11 cellular contexts compared by ENCODE assay signal in genomic region chr17:80845863-80846671, GRCh38.
A peak's percentile ranks its signal among the peaks of the same experiment; 100 is the strongest.
DNase-seq lines count a peak whose midpoint lies in the region; ATAC-seq, FAIRE-seq and TF ChIP-seq lines count a peak whose summit lies in the region.
"Had no signal": no experiment of that assay in that cellular context is flagged by ENCODE, and none has a peak within 500 bp of the region (broad histone marks: within the 10 kb centered on the region; RNA-seq: fewer than 3 reads in every experiment).

No MANE protein-coding gene starts in this region.

- peaks cover 42% of the 10 kb centered on the region for H3K36me3 Mint-ChIP-seq in activated naive CD4-positive, alpha-beta T cell treated with anti-CD3 and anti-CD28 coated beads for 36 hours (ENCODE audit: low read depth)
- peaks cover 12% of the 10 kb centered on the region for H3K36me3 Mint-ChIP-seq in WTC11

- H4K20me1 ChIP-seq in GM23248 (ENCODE audit: insufficient read depth) = no peaks in the 10 kb centered on the region

- no peaks in the 10 kb centered on the region for H3F3A ChIP-seq in GM23248 (ENCODE audit: insufficient read depth)

- H3K4me1 ChIP-seq in kidney (ENCODE audit: control insufficient read depth in 1 of 2, insufficient read depth in 1 of 2, low read depth in 1 of 2, low read length in 2 of 2) (no peaks in the 10 kb centered on the region), tibial artery (peaks cover 0 to 4% (median 0%) of the 10 kb centered on the region in 4 donors), GM23248 (ENCODE audit: insufficient read depth) (no peaks in the 10 kb centered on the region)

- no peaks in the 10 kb centered on the region for H3K27me3 Mint-ChIP-seq in activated naive CD4-positive, alpha-beta T cell treated with anti-CD3 and anti-CD28 coated beads for 36 hours (ENCODE audit: low read depth)
- no peaks in the 10 kb centered on the region for H3K27me3 Mint-ChIP-seq in WTC11 (ENCODE audit: low read depth)

- FAIRE-seq in kidney (lab: Jason Lieb, UNC) = no peak

- H3K9me3 ChIP-seq in kidney (ENCODE audit: control insufficient read depth in 1 of 2, low read length in 2 of 2) (no peaks in the 10 kb centered on the region), tibial artery (no peaks in the 10 kb centered on the region), GM23248 (ENCODE audit: low read depth) (no peaks in the 10 kb centered on the region)

- intact Hi-C loops in activated naive CD4-positive, alpha-beta T cell treated with anti-CD3 and anti-CD28 coated beads for 36 hours (cut with micrococcal nuclease) = no loop called here
- intact Hi-C loops in kidney (cut with DNase I) = no loop called here
- intact Hi-C loops in tibial artery (cut with DNase I; ENCODE audit: low total_unique reads) = no loop called here

- TF ChIP-seq CTCF in WTC11 (IDR thresholded peaks at IDR 0.05) (no peak), kidney (IDR thresholded peaks at IDR 0.05; ENCODE audit: borderline replicate concordance, extremely low read depth, insufficient read depth) (no peak), tibial artery (IDR thresholded peaks at IDR 0.05) (no peak)

- no peaks in the 10 kb centered on the region for H3K9me3 Mint-ChIP-seq in activated naive CD4-positive, alpha-beta T cell treated with anti-CD3 and anti-CD28 coated beads for 36 hours
- no peaks in the 10 kb centered on the region for H3K9me3 Mint-ChIP-seq in WTC11

- no peaks in the 10 kb centered on the region for H3K79me2 ChIP-seq in GM23248 (ENCODE audit: insufficient read depth)

- H2AFZ ChIP-seq in GM23248 = no peak overlapping the region

- DNase-seq in activated naive CD4-positive, alpha-beta T cell treated with anti-CD3 and anti-CD28 coated beads, Interleukin-2, amount 50 U/mL, for 16 hours = peak; percentile 10
- no peak for DNase-seq in activated naive CD4-positive, alpha-beta T cell treated with anti-CD3 and anti-CD28 coated beads for 36 hours
- DNase-seq in WTC11 (ENCODE audit: low spot score) (no peak), kidney (peak; percentile 75), tibial artery (peak; percentile 14 to 61), NAMALWA (ENCODE audit: low spot score) (no peak), GM23248 (no peak), NCI-H82 treated with DMSO at 0.1 percent for 48 hours (lab: John Stamatoyannopoulos, UW; ENCODE audit: unreplicated experiment) (no peak)
- DNase-seq: AML-193, dermis blood vessel endothelial cell, NCI-H1048 had no signal

- no peak overlapping the region for H3K9ac ChIP-seq in kidney (ENCODE audit: low read length in 2 of 2)
- no peak overlapping the region for H3K9ac ChIP-seq in GM23248

- H3K27ac ChIP-seq in kidney (ENCODE audit: low read depth in 2 of 2, low read length in 2 of 2) (no peak overlapping the region), tibial artery (no peak overlapping the region), GM23248 (no peak overlapping the region)

- no peaks in the 10 kb centered on the region for H3K27me3 ChIP-seq in tibial artery
- H3K27me3 ChIP-seq in GM23248 (replicated peaks; ENCODE audit: insufficient read depth) = no peaks in the 10 kb centered on the region

- H3K36me3 ChIP-seq in kidney (ENCODE audit: control insufficient read depth in 1 of 2, insufficient read depth in 2 of 2, low read length in 2 of 2) (peaks cover 0 to 3% of the 10 kb centered on the region in 2 donors), tibial artery (peaks cover 12 to 41% (median 37%) of the 10 kb centered on the region in 3 donors), GM23248 (ENCODE audit: low read depth) (no peaks in the 10 kb centered on the region)

- H3K4me3 ChIP-seq in kidney (ENCODE audit: low read length in 2 of 2) (no peak overlapping the region), tibial artery (no peak overlapping the region), GM23248 (no peak overlapping the region)

- CTCF ChIA-PET in activated naive CD4-positive, alpha-beta T cell treated with anti-CD3 and anti-CD28 coated beads for 36 hours (lab: Charles Lee) = interaction anchor here (0.9 kb wide), 1 partner anchor 12 kb away, joined by 3 read pairs; no protein-coding TSS in a partner anchor
- CTCF ChIA-PET in WTC11 (lab: Charles Lee) = interaction anchor here (0.7 to 1.8 kb wide), 4 partner anchors 18 to 75 kb away, joined by 3 to 8 read pairs (median 4); no protein-coding TSS in a partner anchor

- H3K4me3 Mint-ChIP-seq in activated naive CD4-positive, alpha-beta T cell treated with anti-CD3 and anti-CD28 coated beads for 36 hours = no peak overlapping the region
- H3K4me3 Mint-ChIP-seq in WTC11 = no peak overlapping the region

- no peak overlapping the region for H3K4me2 ChIP-seq in GM23248 (ENCODE audit: unreplicated experiment)

- in situ Hi-C loops in GM23248 (cut with MboI) = no loop called here

- ATAC-seq in WTC11 = no peak

- peaks cover 46% of the 10 kb centered on the region for H3K4me1 Mint-ChIP-seq in activated naive CD4-positive, alpha-beta T cell treated with anti-CD3 and anti-CD28 coated beads for 36 hours (ENCODE audit: low read depth)
- peaks cover 13% of the 10 kb centered on the region for H3K4me1 Mint-ChIP-seq in WTC11

- 95% methylated on average over 34 to 36 of the region's 36 CpGs for WGBS in GM23248 (ENCODE audit: low coverage in 1 of 2, low lambda C conversion rate in 2 of 2, missing lambda C conversion rate in 2 of 2), 2 experiments

- POLR2A ChIA-PET in WTC11 (lab: Charles Lee) = interaction anchor here (0.5 to 0.7 kb wide), 2 partner anchors 120 to 368 kb away, joined by 3 read pairs; no protein-coding TSS in a partner anchor

- H3K9me2 ChIP-seq in GM23248 (ENCODE audit: insufficient read depth) = no peaks in the 10 kb centered on the region

- H3K27ac Mint-ChIP-seq in activated naive CD4-positive, alpha-beta T cell treated with anti-CD3 and anti-CD28 coated beads for 36 hours = no peak overlapping the region
- H3K27ac Mint-ChIP-seq in WTC11 = peak overlapping the region; percentile 55

TF ChIP-seq in WTC11, 78 proteins besides CTCF, POLR2A, EP300 and RAD21:
- TF ChIP-seq E2F5 (CRISPR knock-in tag; IDR thresholded peaks at IDR 0.05) (no peak), SP1 (CRISPR knock-in tag; conservative IDR thresholded peaks at IDR 0.05) (no peak), MYBL2 (CRISPR knock-in tag; IDR thresholded peaks at IDR 0.05) (no peak), FOXP1 (CRISPR knock-in tag; IDR thresholded peaks at IDR 0.05; ENCODE audit: borderline replicate concordance) (no peak), ETV6 (CRISPR knock-in tag; IDR thresholded peaks at IDR 0.05) (no peak), NR3C1 (CRISPR knock-in tag; conservative IDR thresholded peaks at IDR 0.05; ENCODE audit: low read depth) (no peak), ZNF219 (CRISPR knock-in tag; IDR thresholded peaks at IDR 0.05; ENCODE audit: borderline replicate concordance) (no peak), GRHL2 (CRISPR knock-in tag; IDR thresholded peaks at IDR 0.05; ENCODE audit: insufficient replicate concordance, severe bottlenecking) (no peak)

Comparison
In these comparisons a context has a peak if more than half of its experiments do, and no peak if none do; other contexts are left out.
1. DNase-seq: peak in activated naive CD4-positive, alpha-beta T cell treated with anti-CD3 and anti-CD28 coated beads, Interleukin-2, amount 50 U/mL, for 16 hours (single experiment), kidney (single experiment) and tibial artery (2 of 2); none in activated naive CD4-positive, alpha-beta T cell treated with anti-CD3 and anti-CD28 coated beads for 36 hours (single experiment), WTC11 (single experiment), NAMALWA (single experiment), GM23248 (single experiment) and NCI-H82 treated with DMSO at 0.1 percent for 48 hours (single experiment).